In genomic region chr17:41099679-41100078, GRCh38 we compare ENCODE assay signal across 20 cellular contexts. TPM values are rescaled to one million over a fixed set of nuclear protein-coding genes. Genes with fewer than 3 reads are reported as not detected.
DNase-seq lines count a peak whose midpoint lies in the region; FAIRE-seq and TF ChIP-seq lines count a peak whose summit lies in the region.
"Not testable (repeated sequence)": the region's sequence is repeated elsewhere in the genome, so short reads cannot be mapped to it uniquely, and the experiment has no call there.
"Had no signal": no experiment of that assay in that cellular context is flagged by ENCODE, and none has a peak within 500 bp of the region (broad histone marks: within the 10 kb centered on the region; RNA-seq: fewer than 3 reads in every experiment).

No MANE protein-coding gene starts in this region.

- H3K4me3 ChIP-seq in BJ (ENCODE audit: low read depth, low read length); GM23248; brain microvascular endothelial cell (ENCODE audit: low read depth, low read length); fibroblast of mammary gland (ENCODE audit: control insufficient read depth, low read depth, low read length); keratinocyte (ENCODE audit: control insufficient read depth in 2 of 3, extremely low read depth in 1 of 3, insufficient read depth in 2 of 3, low read depth in 1 of 3, low read length in 3 of 3): not testable (repeated sequence)

- not testable (repeated sequence) for TF ChIP-seq CTCF in BJ (IDR thresholded peaks at IDR 0.05; ENCODE audit: insufficient read depth, low read depth, low read length); brain microvascular endothelial cell (IDR thresholded peaks at IDR 0.05; ENCODE audit: low read depth, low read length, missing control alignments); fibroblast of mammary gland (conservative IDR thresholded peaks at IDR 0.05; ENCODE audit: control insufficient read depth, insufficient read depth, low read depth, low read length); keratinocyte (optimal IDR thresholded peaks at IDR 0.05 in 1 of 3, IDR thresholded peaks at IDR 0.05 in 1 of 3, conservative IDR thresholded peaks at IDR 0.05 in 1 of 3; ENCODE audit: extremely low read depth in 1 of 3, insufficient read depth in 2 of 3, low read length in 3 of 3)

- H3K4me1 ChIP-seq in GM23248 (ENCODE audit: insufficient read depth), result peaks cover 38% of the 10 kb centered on the region
- peaks cover 31% of the 10 kb centered on the region for H3K4me1 ChIP-seq in keratinocyte (ENCODE audit: control insufficient read depth, extremely low read depth, insufficient read depth, low read length)

- WGBS in GM23248 (ENCODE audit: low coverage in 1 of 2, low lambda C conversion rate in 2 of 2, missing lambda C conversion rate in 2 of 2), 2 experiments, result 0% methylated on average over 1 of the region's 1 CpG

- not testable (repeated sequence) for H3K9me1 ChIP-seq in keratinocyte (ENCODE audit: control insufficient read depth, extremely low read depth, insufficient read depth, low read length)

- CTCF ChIA-PET in BJ (lab: Yijun Ruan, JAX), result not testable (repeated sequence)

- H2AFZ ChIP-seq in GM23248; keratinocyte (ENCODE audit: control insufficient read depth, low read length): not testable (repeated sequence)

- POLR2A ChIA-PET in BJ (lab: Charles Lee), result interaction anchor here (0.6 kb wide), 2 partner anchors 86 to 194 kb away, joined by 3 to 5 read pairs; no protein-coding TSS in a partner anchor

- H3F3A ChIP-seq in GM23248 (ENCODE audit: insufficient read depth), result peaks cover 43% of the 10 kb centered on the region

- H3K36me3 ChIP-seq in BJ (ENCODE audit: control insufficient read depth, insufficient read depth, low read length); GM23248 (ENCODE audit: low read depth); brain microvascular endothelial cell (replicated peaks); keratinocyte (ENCODE audit: control insufficient read depth in 2 of 2, extremely low read depth in 1 of 2, insufficient read depth in 2 of 2, low read length in 2 of 2): not testable (repeated sequence)

- not testable (repeated sequence) for H3K9me3 ChIP-seq in GM23248 (ENCODE audit: low read depth); keratinocyte (ENCODE audit: control insufficient read depth, low read depth, low read length)

- DNase-seq in BJ (ENCODE audit: low read depth), result peak; percentile 85
- DNase-seq in GM23248, result peak; percentile 85
- DNase-seq in M059J (ENCODE audit: low read depth), result peak; percentile 91
- DNase-seq in SK-MEL-5 (ENCODE audit: low read depth, low spot score), result peak; percentile 55
- peak; percentile 60 for DNase-seq in brain microvascular endothelial cell
- peak; percentile 55 for DNase-seq in fibroblast of mammary gland (ENCODE audit: low read depth)
- DNase-seq in keratinocyte (ENCODE audit: low read depth, low spot score), result peak; percentile 92
- peak; percentile 50 for DNase-seq in renal cortical epithelial cell (ENCODE audit: low read depth)

- dilution Hi-C loops in keratinocyte (cut with MboI; ENCODE audit: extremely low pct_ligation_motif_present, low sequenced_read_pairs), result not testable (repeated sequence)

- peak overlapping the region; percentile 65 for H3K27ac ChIP-seq in GM23248
- peak overlapping the region; percentile 7 for H3K27ac ChIP-seq in brain microvascular endothelial cell
- H3K27ac ChIP-seq in keratinocyte (ENCODE audit: control insufficient read depth, insufficient read depth, low read length), result peak overlapping the region; percentile 40

- H4K20me1 ChIP-seq in GM23248 (ENCODE audit: insufficient read depth); keratinocyte (ENCODE audit: control insufficient read depth, extremely low read depth, insufficient read depth, low read length): not testable (repeated sequence)

- peak overlapping the region; percentile 6 for H3K4me2 ChIP-seq in GM23248 (ENCODE audit: unreplicated experiment)
- not testable (repeated sequence) for H3K4me2 ChIP-seq in keratinocyte (ENCODE audit: control insufficient read depth, extremely low read depth, insufficient read depth, low read depth, low read length)

- in situ Hi-C loops in GM23248 (cut with MboI); SK-MEL-5 (cut with HindIII; ENCODE audit: low pct_unique_long_range_greater_than_20kb, low sequenced_read_pairs); brain microvascular endothelial cell (cut with HindIII; ENCODE audit: low pct_ligation_motif_present, low sequenced_read_pairs): not testable (repeated sequence)

- not testable (repeated sequence) for H3K79me2 ChIP-seq in GM23248 (ENCODE audit: insufficient read depth); keratinocyte (ENCODE audit: control insufficient read depth, insufficient read depth, low read length)

- not testable (repeated sequence) for H3K27me3 ChIP-seq in BJ (ENCODE audit: control insufficient read depth, insufficient read depth, low read length); GM23248 (replicated peaks; ENCODE audit: insufficient read depth); brain microvascular endothelial cell (replicated peaks); keratinocyte (ENCODE audit: control insufficient read depth, extremely low read depth, insufficient read depth, low read length)

- peak; percentile 26 for FAIRE-seq in keratinocyte (lab: Jason Lieb, UNC)

- H3K9me2 ChIP-seq in GM23248 (ENCODE audit: insufficient read depth), result not testable (repeated sequence)

- H3K9ac ChIP-seq in GM23248; keratinocyte (ENCODE audit: control insufficient read depth, extremely low read depth, insufficient read depth, low read length): not testable (repeated sequence)

RNA-seq across cellular contexts. Expression of gene KRTAP4-8, which starts 1.7 kb away (rescaled TPM):
- not detected in 2 replicates for polyA plus RNA-seq in BJ (2011; rRNA removed)
- not detected in 2 replicates for polyA minus RNA-seq in BJ (2011; rRNA and poly(A)+ RNA removed)
- not detected in 2 replicates for total RNA-seq in GM23248 (2014; rRNA removed; shearing (Covaris generic))
- 0.20 TPM in 1 of 2 replicates, not detected in the other for polyA plus RNA-seq in GM23248 (2016; fragmentation: Nextera tagmentation; extraction: Ambion mirVana)
- 0.10 TPM in 1 of 2 replicates, not detected in the other for total RNA-seq in M059J (2014; rRNA removed; shearing (Covaris generic))
- total RNA-seq in SK-MEL-5 (2014; rRNA removed; shearing (Covaris generic)), result not detected in 2 replicates
- polyA plus RNA-seq in SK-MEL-5 (2015; cell fraction: cytosol; rRNA removed), result not detected in 2 replicates
- polyA plus RNA-seq in SK-MEL-5 (2015; cell fraction: nucleus; rRNA removed), result not detected in 2 replicates
- not detected in 3 replicates for polyA plus RNA-seq in keratinocyte
- not detected for polyA plus RNA-seq in keratinocyte (2011; ENCODE audit: low read depth)
- not detected in 2 replicates for polyA plus RNA-seq in keratinocyte (2011; cell fraction: cytosol; rRNA removed)
- not detected in 2 replicates for polyA plus RNA-seq in keratinocyte (2011; cell fraction: nucleus; rRNA removed)
- not detected in 2 replicates for polyA plus RNA-seq in keratinocyte (2012; ENCODE audit: low replicate concordance)
- not detected in 3 replicates for polyA minus RNA-seq in keratinocyte
- not detected for polyA minus RNA-seq in keratinocyte (2011; cell fraction: cytosol; rRNA and poly(A)+ RNA removed)
- polyA minus RNA-seq in keratinocyte (2011; cell fraction: nucleus; rRNA and poly(A)+ RNA removed), result not detected in 2 replicates
- total RNA-seq in renal cortical epithelial cell, result not detected in 2 replicates
- total RNA-seq: activated CD8-positive, alpha-beta memory T cell treated with anti-CD3 and anti-CD28 coated beads for 36 hours; breast epithelium; CD8-positive, alpha-beta T cell; endodermal cell; frontal cortex; GM12878; left ventricle myocardium superior; mucosa of descending colon; sciatic nerve; SJCRH30 had no signal
- polyA plus RNA-seq: GM12878, neural cell had no signal

RNA-seq across cellular contexts. Expression of gene KRTAP4-16, which starts 2.3 kb away (rescaled TPM):
- polyA plus RNA-seq in BJ (2011; rRNA removed), result not detected in 2 replicates
- not detected in 2 replicates for polyA minus RNA-seq in BJ (2011; rRNA and poly(A)+ RNA removed)
- not detected in 2 replicates for total RNA-seq in GM23248 (2014; rRNA removed; shearing (Covaris generic))
- not detected in 2 replicates for polyA plus RNA-seq in GM23248 (2016; fragmentation: Nextera tagmentation; extraction: Ambion mirVana)
- total RNA-seq in M059J (2014; rRNA removed; shearing (Covaris generic)), result not detected in 2 replicates
- not detected in 2 replicates for total RNA-seq in SK-MEL-5 (2014; rRNA removed; shearing (Covaris generic))
- not detected in 2 replicates for polyA plus RNA-seq in SK-MEL-5 (2015; cell fraction: cytosol; rRNA removed)
- polyA plus RNA-seq in SK-MEL-5 (2015; cell fraction: nucleus; rRNA removed), result not detected in 2 replicates
- not detected in 3 replicates for polyA plus RNA-seq in keratinocyte
- polyA plus RNA-seq in keratinocyte (2011; ENCODE audit: low read depth), result not detected
- not detected in 2 replicates for polyA plus RNA-seq in keratinocyte (2011; cell fraction: cytosol; rRNA removed)
- polyA plus RNA-seq in keratinocyte (2011; cell fraction: nucleus; rRNA removed), result not detected in 2 replicates
- not detected in 2 replicates for polyA plus RNA-seq in keratinocyte (2012; ENCODE audit: low replicate concordance)
- not detected in 3 replicates for polyA minus RNA-seq in keratinocyte
- polyA minus RNA-seq in keratinocyte (2011; cell fraction: cytosol; rRNA and poly(A)+ RNA removed), result not detected
- not detected in 2 replicates for polyA minus RNA-seq in keratinocyte (2011; cell fraction: nucleus; rRNA and poly(A)+ RNA removed)
- not detected in 2 replicates for total RNA-seq in renal cortical epithelial cell
- total RNA-seq: activated CD8-positive, alpha-beta memory T cell treated with anti-CD3 and anti-CD28 coated beads for 36 hours; breast epithelium; CD8-positive, alpha-beta T cell; endodermal cell; frontal cortex; GM12878; left ventricle myocardium superior; mucosa of descending colon; sciatic nerve; SJCRH30 had no signal
- polyA plus RNA-seq: GM12878, neural cell, thymus had no signal

RNA-seq across cellular contexts. Expression of gene KRTAP4-9, which starts 5.5 kb away (rescaled TPM):
- polyA plus RNA-seq in BJ (2011; rRNA removed) (not detected in 2 replicates), GM23248 (2016; fragmentation: Nextera tagmentation; extraction: Ambion mirVana) (0.49 and 0.51 TPM in 2 replicates), keratinocyte (not detected in 3 replicates)
- polyA minus RNA-seq in BJ (2011; rRNA and poly(A)+ RNA removed), result not detected in 2 replicates
- not detected in 2 replicates for total RNA-seq in GM23248 (2014; rRNA removed; shearing (Covaris generic))
- not detected in 2 replicates for total RNA-seq in M059J (2014; rRNA removed; shearing (Covaris generic))
- total RNA-seq in SK-MEL-5 (2014; rRNA removed; shearing (Covaris generic)), result not detected in 2 replicates
- polyA plus RNA-seq in SK-MEL-5 (2015; cell fraction: cytosol; rRNA removed), result not detected in 2 replicates
- not detected in 2 replicates for polyA plus RNA-seq in SK-MEL-5 (2015; cell fraction: nucleus; rRNA removed)
- not detected for polyA plus RNA-seq in keratinocyte (2011; ENCODE audit: low read depth)
- not detected in 2 replicates for polyA plus RNA-seq in keratinocyte (2011; cell fraction: cytosol; rRNA removed)
- not detected in 2 replicates for polyA plus RNA-seq in keratinocyte (2011; cell fraction: nucleus; rRNA removed)
- polyA plus RNA-seq in keratinocyte (2012; ENCODE audit: low replicate concordance), result not detected in 2 replicates
- polyA minus RNA-seq in keratinocyte, result not detected in 3 replicates
- not detected for polyA minus RNA-seq in keratinocyte (2011; cell fraction: cytosol; rRNA and poly(A)+ RNA removed)
- polyA minus RNA-seq in keratinocyte (2011; cell fraction: nucleus; rRNA and poly(A)+ RNA removed), result not detected in 2 replicates
- total RNA-seq in renal cortical epithelial cell, result not detected in 2 replicates
- total RNA-seq: activated CD8-positive, alpha-beta memory T cell treated with anti-CD3 and anti-CD28 coated beads for 36 hours; breast epithelium; CD8-positive, alpha-beta T cell; endodermal cell; frontal cortex; GM12878; left ventricle myocardium superior; mucosa of descending colon; sciatic nerve; SJCRH30 had no signal
- polyA plus RNA-seq: GM12878, neural cell, thymus had no signal

RNA-seq across cellular contexts. Expression of gene KRTAP4-7, which starts 15.7 kb away (rescaled TPM):
- polyA plus RNA-seq in BJ (2011; rRNA removed) (not detected in 2 replicates), GM23248 (2016; fragmentation: Nextera tagmentation; extraction: Ambion mirVana) (not detected in 2 replicates), keratinocyte (not detected in 3 replicates)
- polyA minus RNA-seq in BJ (2011; rRNA and poly(A)+ RNA removed), result not detected in 2 replicates
- total RNA-seq in GM23248 (2014; rRNA removed; shearing (Covaris generic)), result not detected in 2 replicates
- not detected in 2 replicates for total RNA-seq in M059J (2014; rRNA removed; shearing (Covaris generic))
- total RNA-seq in SK-MEL-5 (2014; rRNA removed; shearing (Covaris generic)), result not detected in 2 replicates
- polyA plus RNA-seq in SK-MEL-5 (2015; cell fraction: cytosol; rRNA removed), result not detected in 2 replicates
- polyA plus RNA-seq in SK-MEL-5 (2015; cell fraction: nucleus; rRNA removed), result not detected in 2 replicates
- not detected for polyA plus RNA-seq in keratinocyte (2011; ENCODE audit: low read depth)
- not detected in 2 replicates for polyA plus RNA-seq in keratinocyte (2011; cell fraction: cytosol; rRNA removed)
- polyA plus RNA-seq in keratinocyte (2011; cell fraction: nucleus; rRNA removed), result not detected in 2 replicates
- polyA plus RNA-seq in keratinocyte (2012; ENCODE audit: low replicate concordance), result not detected in 2 replicates
- polyA minus RNA-seq in keratinocyte, result not detected in 3 replicates
- polyA minus RNA-seq in keratinocyte (2011; cell fraction: cytosol; rRNA and poly(A)+ RNA removed), result not detected
- polyA minus RNA-seq in keratinocyte (2011; cell fraction: nucleus; rRNA and poly(A)+ RNA removed), result not detected in 2 replicates
- total RNA-seq in renal cortical epithelial cell, result not detected in 2 replicates
- total RNA-seq: activated CD8-positive, alpha-beta memory T cell treated with anti-CD3 and anti-CD28 coated beads for 36 hours; breast epithelium; CD8-positive, alpha-beta T cell; endodermal cell; frontal cortex; GM12878; left ventricle myocardium superior; mucosa of descending colon; sciatic nerve had no signal
- polyA plus RNA-seq: GM12878, neural cell, thymus had no signal

RNA-seq across cellular contexts. Expression of gene KRTAP4-11, which starts 18.5 kb away (rescaled TPM):
- polyA plus RNA-seq in BJ (2011; rRNA removed) (not detected in 2 replicates), GM23248 (2016; fragmentation: Nextera tagmentation; extraction: Ambion mirVana) (0.29 TPM in 1 of 2 replicates, not detected in the other), keratinocyte (not detected in 3 replicates)
- polyA minus RNA-seq in BJ (2011; rRNA and poly(A)+ RNA removed), result not detected in 2 replicates
- not detected in 2 replicates for total RNA-seq in GM23248 (2014; rRNA removed; shearing (Covaris generic))
- total RNA-seq in M059J (2014; rRNA removed; shearing (Covaris generic)), result not detected in 2 replicates
- not detected in 2 replicates for total RNA-seq in SK-MEL-5 (2014; rRNA removed; shearing (Covaris generic))
- polyA plus RNA-seq in SK-MEL-5 (2015; cell fraction: cytosol; rRNA removed), result not detected in 2 replicates
- not detected in 2 replicates for polyA plus RNA-seq in SK-MEL-5 (2015; cell fraction: nucleus; rRNA removed)
- polyA plus RNA-seq in keratinocyte (2011; ENCODE audit: low read depth), result not detected
- not detected in 2 replicates for polyA plus RNA-seq in keratinocyte (2011; cell fraction: cytosol; rRNA removed)
- polyA plus RNA-seq in keratinocyte (2011; cell fraction: nucleus; rRNA removed), result not detected in 2 replicates
- polyA plus RNA-seq in keratinocyte (2012; ENCODE audit: low replicate concordance), result not detected in 2 replicates
- polyA minus RNA-seq in keratinocyte, result not detected in 3 replicates
- polyA minus RNA-seq in keratinocyte (2011; cell fraction: cytosol; rRNA and poly(A)+ RNA removed), result not detected
- polyA minus RNA-seq in keratinocyte (2011; cell fraction: nucleus; rRNA and poly(A)+ RNA removed), result not detected in 2 replicates
- not detected in 2 replicates for total RNA-seq in renal cortical epithelial cell
- total RNA-seq: activated CD8-positive, alpha-beta memory T cell treated with anti-CD3 and anti-CD28 coated beads for 36 hours; breast epithelium; CD8-positive, alpha-beta T cell; endodermal cell; frontal cortex; GM12878; left ventricle myocardium superior; mucosa of descending colon; sciatic nerve; SJCRH30 had no signal
- polyA plus RNA-seq: GM12878, neural cell, thymus had no signal

Comparison
In these comparisons a context has a peak if more than half of its experiments do, and no peak if none do; other contexts are left out.
1. H3K27ac ChIP-seq: peak in every context shown above with its lines; median percentile 65 in GM23248; 40 in keratinocyte; 7 in brain microvascular endothelial cell.